Comparison of ENCODE assay signal across 13 cellular contexts in genomic region chr20:63014287-63014686, GRCh38. TPM values are rescaled to one million over a fixed set of nuclear protein-coding genes. Genes with fewer than 3 reads are reported as not detected.
DNase-seq lines count a peak whose midpoint lies in the region; ATAC-seq and TF ChIP-seq lines count a peak whose summit lies in the region.
"Had no signal": no experiment of that assay in that cellular context is flagged by ENCODE, and none has a peak within 500 bp of the region (broad histone marks: within the 10 kb centered on the region; RNA-seq: fewer than 3 reads in every experiment).

No MANE protein-coding gene starts in this region.

- H3K4me1 Mint-ChIP-seq in GM23338 (peaks cover 31% of the 10 kb centered on the region), osteocyte (ENCODE audit: unreplicated experiment) (peaks cover 6% of the 10 kb centered on the region)
- H3K4me1 Mint-ChIP-seq in stimulated activated effector memory CD8-positive, alpha-beta T cell treated with anti-CD3 and anti-CD28 coated beads, Interleukin-12 subunit alpha, Interleukin-12 subunit beta, amount 100 ng/mL, for 72 hours = peaks cover 10% of the 10 kb centered on the region

- H3K4me2 ChIP-seq in GM23338 = peak overlapping the region; percentile 77
- H3K4me2 ChIP-seq in smooth muscle cell = peak overlapping the region; percentile 78

- H2AFZ ChIP-seq in GM23338 = 0 out of 2 replicates have a peak overlapping the region, but pooled peaks have one; percentile 66
- H2AFZ ChIP-seq in smooth muscle cell (ENCODE audit: low read depth) = no peak overlapping the region

- H3K27ac Mint-ChIP-seq in GM23338 = no peak overlapping the region
- no peak overlapping the region for H3K27ac Mint-ChIP-seq in osteocyte (ENCODE audit: unreplicated experiment)
- H3K27ac Mint-ChIP-seq in stimulated activated effector memory CD8-positive, alpha-beta T cell treated with anti-CD3 and anti-CD28 coated beads, Interleukin-12 subunit alpha, Interleukin-12 subunit beta, amount 100 ng/mL, for 72 hours = no peak overlapping the region

- H3K9me2 ChIP-seq in GM23338 (ENCODE audit: insufficient read depth) = no peaks in the 10 kb centered on the region

- H3K9me3 Mint-ChIP-seq in GM23338 (peaks cover 27% of the 10 kb centered on the region), osteocyte (ENCODE audit: unreplicated experiment) (peaks cover 9% of the 10 kb centered on the region)
- H3K9me3 Mint-ChIP-seq in stimulated activated effector memory CD8-positive, alpha-beta T cell treated with anti-CD3 and anti-CD28 coated beads, Interleukin-12 subunit alpha, Interleukin-12 subunit beta, amount 100 ng/mL, for 72 hours = peaks cover 7% of the 10 kb centered on the region

- WGBS in smooth muscle cell (ENCODE audit: low lambda C conversion rate) = 11% methylated on average over 12 of the region's 12 CpGs

- H4K20me1 ChIP-seq in GM23338 (replicated peaks; ENCODE audit: insufficient read depth) = no peaks in the 10 kb centered on the region
- H4K20me1 ChIP-seq in smooth muscle cell (ENCODE audit: low read depth) = no peaks in the 10 kb centered on the region

- H3F3A ChIP-seq in GM23338 (replicated peaks; ENCODE audit: low read depth) (peaks cover 19% of the 10 kb centered on the region), smooth muscle cell (ENCODE audit: low read depth) (no peaks in the 10 kb centered on the region)

- H3K27ac ChIP-seq in GM23338 (ENCODE audit: low read depth) = no peak overlapping the region
- H3K27ac ChIP-seq in WERI-Rb-1 = peak overlapping the region; percentile 49; the same call in 1 of the 2 replicates
- no peak overlapping the region for H3K27ac ChIP-seq in iPS-20b (ENCODE audit: low read length)
- H3K27ac ChIP-seq in smooth muscle cell (ENCODE audit: low read depth) = no peak overlapping the region
- H3K27ac ChIP-seq: SJSA1 had no signal

- peaks cover 11% of the 10 kb centered on the region for H3K9me3 ChIP-seq in WERI-Rb-1 (ENCODE audit: severe bottlenecking)
- H3K9me3 ChIP-seq in iPS-20b (ENCODE audit: insufficient read depth, low read depth, low read length) = peaks cover 14% of the 10 kb centered on the region
- H3K9me3 ChIP-seq in smooth muscle cell (replicated peaks; ENCODE audit: low read depth) = no peaks in the 10 kb centered on the region

- H3K27me3 ChIP-seq in GM23338 (ENCODE audit: insufficient read depth) (peaks cover 25% of the 10 kb centered on the region), WERI-Rb-1 (ENCODE audit: insufficient read depth, low read depth, severe bottlenecking) (no peaks in the 10 kb centered on the region), iPS-20b (ENCODE audit: insufficient read depth, low read length) (peaks cover 79% of the 10 kb centered on the region), smooth muscle cell (ENCODE audit: low read depth) (peaks cover 13% of the 10 kb centered on the region)

- DNase-seq in GM23338 (ENCODE audit: low spot score) (no peak), WERI-Rb-1 (no peak), smooth muscle cell (lab: John Stamatoyannopoulos, UW; ENCODE audit: unreplicated experiment) (no peak), NCI-H2107 (lab: John Stamatoyannopoulos, UW) (no peak), osteocyte (ENCODE audit: extremely low spot score, unreplicated experiment) (no peak)
- DNase-seq in stimulated activated effector memory CD8-positive, alpha-beta T cell treated with anti-CD3 and anti-CD28 coated beads, Interleukin-12 subunit alpha, Interleukin-12 subunit beta, amount 100 ng/mL, for 72 hours (ENCODE audit: low spot score in 2 of 2) = no peak
- DNase-seq: DMS53, KG1, NCI-H2081, NCI-H510A treated with DMSO at 0.1 percent for 48 hours had no signal

- H3K4me3 Mint-ChIP-seq in GM23338 (peak overlapping the region; percentile 45), osteocyte (ENCODE audit: unreplicated experiment) (no peak overlapping the region)
- H3K4me3 Mint-ChIP-seq in stimulated activated effector memory CD8-positive, alpha-beta T cell treated with anti-CD3 and anti-CD28 coated beads, Interleukin-12 subunit alpha, Interleukin-12 subunit beta, amount 100 ng/mL, for 72 hours = no peak overlapping the region

- no peak overlapping the region for H3K9ac ChIP-seq in iPS-20b (ENCODE audit: low read depth, low read length)
- no peak overlapping the region for H3K9ac ChIP-seq in smooth muscle cell (ENCODE audit: low read depth)

- peak overlapping the region; percentile 50 for H3K4me3 ChIP-seq in GM23338
- H3K4me3 ChIP-seq in WERI-Rb-1 (ENCODE audit: low read depth, low read length) = no peak overlapping the region
- peak overlapping the region; percentile 44; the same call in 1 of the 2 replicates for H3K4me3 ChIP-seq in iPS-20b (ENCODE audit: low read length)
- no peak overlapping the region for H3K4me3 ChIP-seq in smooth muscle cell
- H3K4me3 ChIP-seq: SJSA1 had no signal

- TF ChIP-seq CTCF in GM23338 (conservative IDR thresholded peaks at IDR 0.05; ENCODE audit: low read depth in 2 of 2) (no peak), WERI-Rb-1 (IDR thresholded peaks at IDR 0.05; ENCODE audit: low read depth, low read length) (no peak), smooth muscle cell (IDR thresholded peaks at IDR 0.05; ENCODE audit: borderline replicate concordance, insufficient read depth, poor library complexity, severe bottlenecking) (no peak), osteocyte (IDR thresholded peaks at IDR 0.05) (no peak)

- H3K79me2 ChIP-seq in GM23338 (replicated peaks; ENCODE audit: insufficient read depth) (no peaks in the 10 kb centered on the region), smooth muscle cell (ENCODE audit: low read depth) (no peaks in the 10 kb centered on the region)

- ATAC-seq in GM23338 = peak; percentile 32
- ATAC-seq in stimulated activated effector memory CD8-positive, alpha-beta T cell treated with anti-CD3 and anti-CD28 coated beads, Interleukin-12 subunit alpha, Interleukin-12 subunit beta, amount 100 ng/mL, for 72 hours = no peak

- H3K27me3 Mint-ChIP-seq in GM23338 (ENCODE audit: insufficient read depth, low read depth, poor library complexity) (peaks cover 35% of the 10 kb centered on the region), osteocyte (ENCODE audit: unreplicated experiment) (peaks cover 30% of the 10 kb centered on the region)

- H3K4me1 ChIP-seq in GM23338 (ENCODE audit: insufficient read depth) (peaks cover 24% of the 10 kb centered on the region), iPS-20b (ENCODE audit: insufficient read depth, low read length) (peaks cover 2% of the 10 kb centered on the region; the same call in 1 of the 2 replicates), smooth muscle cell (ENCODE audit: low read depth) (peaks cover 6% of the 10 kb centered on the region)

- H3K36me3 Mint-ChIP-seq in GM23338 (ENCODE audit: low read depth) = peaks cover 20% of the 10 kb centered on the region
- H3K36me3 Mint-ChIP-seq in osteocyte (ENCODE audit: unreplicated experiment) = peaks cover 2% of the 10 kb centered on the region
- H3K36me3 Mint-ChIP-seq in stimulated activated effector memory CD8-positive, alpha-beta T cell treated with anti-CD3 and anti-CD28 coated beads, Interleukin-12 subunit alpha, Interleukin-12 subunit beta, amount 100 ng/mL, for 72 hours = peaks cover 9% of the 10 kb centered on the region

- H3K36me3 ChIP-seq in GM23338 (ENCODE audit: insufficient read depth) = peaks cover 7% of the 10 kb centered on the region; the same call in 1 of the 2 replicates
- no peaks in the 10 kb centered on the region for H3K36me3 ChIP-seq in WERI-Rb-1
- H3K36me3 ChIP-seq in iPS-20b (ENCODE audit: insufficient read depth, low read depth, low read length) = no peaks in the 10 kb centered on the region
- H3K36me3 ChIP-seq in smooth muscle cell (ENCODE audit: low read depth) = no peaks in the 10 kb centered on the region
- H3K36me3 ChIP-seq: SJSA1 had no signal

TF ChIP-seq in GM23338, 12 proteins besides CTCF, POLR2A, EP300 and RAD21 (continues in another document):
- TF ChIP-seq CREB1 (CRISPR knock-in tag; IDR thresholded peaks at IDR 0.05; ENCODE audit: low read depth) = no peak
- TF ChIP-seq POLR2AphosphoS5 (IDR thresholded peaks at IDR 0.05; ENCODE audit: low read depth) = no peak
- peak; percentile 8; the same call in 1 of the 2 replicates for TF ChIP-seq ETS1 (IDR thresholded peaks at IDR 0.05)
- TF ChIP-seq, protein P1, sequence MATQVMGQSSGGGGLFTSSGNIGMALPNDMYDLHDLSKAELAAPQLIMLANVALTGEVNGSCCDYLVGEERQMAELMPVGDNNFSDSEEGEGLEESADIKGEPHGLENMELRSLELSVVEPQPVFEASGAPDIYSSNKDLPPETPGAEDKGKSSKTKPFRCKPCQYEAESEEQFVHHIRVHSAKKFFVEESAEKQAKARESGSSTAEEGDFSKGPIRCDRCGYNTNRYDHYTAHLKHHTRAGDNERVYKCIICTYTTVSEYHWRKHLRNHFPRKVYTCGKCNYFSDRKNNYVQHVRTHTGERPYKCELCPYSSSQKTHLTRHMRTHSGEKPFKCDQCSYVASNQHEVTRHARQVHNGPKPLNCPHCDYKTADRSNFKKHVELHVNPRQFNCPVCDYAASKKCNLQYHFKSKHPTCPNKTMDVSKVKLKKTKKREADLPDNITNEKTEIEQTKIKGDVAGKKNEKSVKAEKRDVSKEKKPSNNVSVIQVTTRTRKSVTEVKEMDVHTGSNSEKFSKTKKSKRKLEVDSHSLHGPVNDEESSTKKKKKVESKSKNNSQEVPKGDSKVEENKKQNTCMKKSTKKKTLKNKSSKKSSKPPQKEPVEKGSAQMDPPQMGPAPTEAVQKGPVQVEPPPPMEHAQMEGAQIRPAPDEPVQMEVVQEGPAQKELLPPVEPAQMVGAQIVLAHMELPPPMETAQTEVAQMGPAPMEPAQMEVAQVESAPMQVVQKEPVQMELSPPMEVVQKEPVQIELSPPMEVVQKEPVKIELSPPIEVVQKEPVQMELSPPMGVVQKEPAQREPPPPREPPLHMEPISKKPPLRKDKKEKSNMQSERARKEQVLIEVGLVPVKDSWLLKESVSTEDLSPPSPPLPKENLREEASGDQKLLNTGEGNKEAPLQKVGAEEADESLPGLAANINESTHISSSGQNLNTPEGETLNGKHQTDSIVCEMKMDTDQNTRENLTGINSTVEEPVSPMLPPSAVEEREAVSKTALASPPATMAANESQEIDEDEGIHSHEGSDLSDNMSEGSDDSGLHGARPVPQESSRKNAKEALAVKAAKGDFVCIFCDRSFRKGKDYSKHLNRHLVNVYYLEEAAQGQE (IDR thresholded peaks at IDR 0.05; ENCODE audit: unreplicated experiment) = no peak
- no peak for TF ChIP-seq ZNF114 (CRISPR knock-in tag; IDR thresholded peaks at IDR 0.05)

RNA-seq across cellular contexts. Expression of gene BHLHE23, which starts 7.5 kb away (rescaled TPM):
- total RNA-seq in GM23338 (2014; rRNA removed; shearing (Covaris generic)) = 5.0 and 6.6 TPM in 2 replicates
- polyA plus RNA-seq in GM23338 (2016; fragmentation: Nextera tagmentation; extraction: Ambion mirVana) (0.52 TPM in 2 replicates), smooth muscle cell (not detected in 2 replicates)
- total RNA-seq in smooth muscle cell (not detected in 2 replicates), osteocyte (not detected in 2 replicates)
- total RNA-seq: H4, SJSA1 had no signal

Comparison
In these comparisons a context has a peak if more than half of its experiments do, and no peak if none do; other contexts are left out.
1. H3K4me3 ChIP-seq: peak in GM23338 (single experiment) and iPS-20b (single experiment); none in WERI-Rb-1 (single experiment) and smooth muscle cell (single experiment).